In genomic region chr19:56221442-56221841, GRCh38 we compare ENCODE assay signal across 12 cellular contexts. TPM values are rescaled to one million over a fixed set of nuclear protein-coding genes. Genes with fewer than 3 reads are reported as not detected.
DNase-seq lines count a peak whose midpoint lies in the region; ATAC-seq and TF ChIP-seq lines count a peak whose summit lies in the region.
"Not testable (repeated sequence)": the region's sequence is repeated elsewhere in the genome, so short reads cannot be mapped to it uniquely, and the experiment has no call there.
"Had no signal": no experiment of that assay in that cellular context is flagged by ENCODE, and none has a peak within 500 bp of the region (broad histone marks: within the 10 kb centered on the region; RNA-seq: fewer than 3 reads in every experiment).

No MANE protein-coding gene starts in this region.

- not testable (repeated sequence) for TF ChIP-seq EP300 in SK-N-SH (IDR thresholded peaks at IDR 0.05; ENCODE audit: borderline replicate concordance in 1 of 2, low read depth in 1 of 2, low read length in 1 of 2)

- H3F3A ChIP-seq in SK-N-SH (replicated peaks; ENCODE audit: insufficient read depth) = not testable (repeated sequence)

- not testable (repeated sequence) for H3K36me3 ChIP-seq in SK-N-SH (replicated peaks in 1 of 2; ENCODE audit: control insufficient read depth in 1 of 2, insufficient read depth in 2 of 2, low read length in 1 of 2)

- H3K9me3 ChIP-seq in SK-N-SH = not testable (repeated sequence)

- H3K4me3 ChIP-seq in AG09309 (ENCODE audit: control insufficient read depth, low read depth, low read length); GM12864 (ENCODE audit: low read depth, low read length); NB4 (ENCODE audit: low read depth, low read length); SK-N-SH (ENCODE audit: low read depth in 2 of 2, low read length in 1 of 2); choroid plexus epithelial cell (ENCODE audit: low read depth, low read length); foreskin fibroblast (ENCODE audit: low read depth in 1 of 2, low read length in 2 of 2): not testable (repeated sequence)

- H3K27me3 ChIP-seq in SK-N-SH (ENCODE audit: insufficient read depth) = not testable (repeated sequence)

- not testable (repeated sequence) for H3K79me2 ChIP-seq in SK-N-SH (ENCODE audit: insufficient read depth)

- CTCF ChIA-PET in SK-N-SH (lab: Yijun Ruan, JAX) = interaction anchor here (0.9 to 1.2 kb wide), 4 partner anchors 11 to 140 kb away, joined by 3 to 4 read pairs (median 3); no protein-coding TSS in a partner anchor

- not testable (repeated sequence) for DNase-seq in AG09309 (ENCODE audit: low read depth); GM12864 (ENCODE audit: low read depth); SK-N-SH; left lobe of liver (ENCODE audit: low spot score)
- DNase-seq in NB4 (ENCODE audit: low read depth) = peak; percentile 2
- peak; percentile 45 for DNase-seq in choroid plexus epithelial cell (ENCODE audit: low read depth)
- peak in 1 of 2 donors; percentile 3 for DNase-seq in foreskin fibroblast
- peak; percentile 36 for DNase-seq in posterior vena cava (ENCODE audit: low spot score)

- H3K4me2 ChIP-seq in SK-N-SH = not testable (repeated sequence)

- H3K27ac ChIP-seq in SK-N-SH (ENCODE audit: low read depth in 2 of 2, low read length in 1 of 2) = not testable (repeated sequence)

- 79% methylated on average over 9 of the region's 9 CpGs for WGBS in SK-N-SH (ENCODE audit: low lambda C conversion rate)

- not testable (repeated sequence) for H3K9ac ChIP-seq in SK-N-SH

- not testable (repeated sequence) for H2AFZ ChIP-seq in SK-N-SH (ENCODE audit: low read depth)

- H4K20me1 ChIP-seq in SK-N-SH (ENCODE audit: insufficient read depth) = not testable (repeated sequence)

- H3K4me1 ChIP-seq in SK-N-SH (ENCODE audit: control insufficient read depth in 1 of 2, insufficient read depth in 2 of 2, low read depth in 1 of 2, low read length in 1 of 2) = not testable (repeated sequence)

- peak; percentile 31 for TF ChIP-seq CTCF in AG09309 (IDR thresholded peaks at IDR 0.05; ENCODE audit: control insufficient read depth, insufficient read depth, low read depth, low read length, missing control alignments)
- TF ChIP-seq CTCF in GM12864 (IDR thresholded peaks at IDR 0.05; ENCODE audit: low read depth, low read length, missing control alignments) = peak; percentile 21
- peak; percentile 20 for TF ChIP-seq CTCF in NB4 (IDR thresholded peaks at IDR 0.05; ENCODE audit: low read depth, low read length)
- TF ChIP-seq CTCF in SK-N-SH (IDR thresholded peaks at IDR 0.05) = peak; percentile 36; the same call in 1 of the 2 replicates
- TF ChIP-seq CTCF in choroid plexus epithelial cell (conservative IDR thresholded peaks at IDR 0.05; ENCODE audit: low read depth, low read length) = peak; percentile 54
- TF ChIP-seq CTCF in foreskin fibroblast (IDR thresholded peaks at IDR 0.05; ENCODE audit: low read depth, low read length) = peak; percentile 18

- POLR2A ChIA-PET in SK-N-SH (lab: Yijun Ruan, JAX) = not testable (repeated sequence)

- intact Hi-C loops in posterior vena cava (cut with DNase I) = not testable (repeated sequence)

- H3K9me2 ChIP-seq in SK-N-SH = not testable (repeated sequence)

- ATAC-seq in left lobe of liver = peak; percentile 59

- not testable (repeated sequence) for TF ChIP-seq POLR2A in NB4 (IDR thresholded peaks at IDR 0.05; ENCODE audit: extremely low read depth, insufficient read length)

- not testable (repeated sequence) for TF ChIP-seq RAD21 in SK-N-SH (IDR thresholded peaks at IDR 0.05; ENCODE audit: low read length)

RNA-seq across cellular contexts. Expression of gene ZSCAN5C, which starts 19.4 kb away (rescaled TPM):
- polyA plus RNA-seq in SK-N-SH (2012; rRNA removed) = not detected in 2 replicates
- polyA plus RNA-seq in SK-N-SH (2012; cell fraction: cytosol; rRNA removed) = not detected in 2 replicates
- not detected in 2 replicates for polyA plus RNA-seq in SK-N-SH (2012; cell fraction: nucleus; rRNA removed)
- not detected for total RNA-seq in left lobe of liver
- total RNA-seq in posterior vena cava = not detected
- total RNA-seq: dermis microvascular lymphatic vessel endothelial cell, esophagus mucosa, mononuclear cell, renal cortical epithelial cell had no signal

RNA-seq across cellular contexts. Expression of gene ZSCAN5B, which starts 23.9 kb away (rescaled TPM):
- polyA plus RNA-seq in SK-N-SH (2012; rRNA removed) = not detected in 2 replicates
- not detected in 2 replicates for polyA plus RNA-seq in SK-N-SH (2012; cell fraction: cytosol; rRNA removed)
- not detected in 2 replicates for polyA plus RNA-seq in SK-N-SH (2012; cell fraction: nucleus; rRNA removed)
- total RNA-seq in left lobe of liver = not detected
- not detected for total RNA-seq in posterior vena cava
- total RNA-seq: dermis microvascular lymphatic vessel endothelial cell, esophagus mucosa, mononuclear cell, renal cortical epithelial cell had no signal

RNA-seq across cellular contexts. Expression of gene GALP, which starts 45.6 kb away (rescaled TPM):
- not detected in 2 replicates for polyA plus RNA-seq in SK-N-SH (2012; rRNA removed)
- polyA plus RNA-seq in SK-N-SH (2012; cell fraction: cytosol; rRNA removed) = not detected in 2 replicates
- polyA plus RNA-seq in SK-N-SH (2012; cell fraction: nucleus; rRNA removed) = not detected in 2 replicates
- total RNA-seq in left lobe of liver (not detected), posterior vena cava (not detected)
- total RNA-seq: dermis microvascular lymphatic vessel endothelial cell, esophagus mucosa, mononuclear cell, renal cortical epithelial cell had no signal

RNA-seq across cellular contexts. Expression of gene EDDM13, which starts 51.1 kb away (rescaled TPM):
- not detected in 2 replicates for polyA plus RNA-seq in SK-N-SH (2012; rRNA removed)
- polyA plus RNA-seq in SK-N-SH (2012; cell fraction: cytosol; rRNA removed) = not detected in 2 replicates
- not detected in 2 replicates for polyA plus RNA-seq in SK-N-SH (2012; cell fraction: nucleus; rRNA removed)
- not detected for total RNA-seq in left lobe of liver
- total RNA-seq in posterior vena cava = not detected
- total RNA-seq: mononuclear cell, renal cortical epithelial cell had no signal
